Comparison of ENCODE assay signal across 14 cellular contexts in the genomic region with DNA sequence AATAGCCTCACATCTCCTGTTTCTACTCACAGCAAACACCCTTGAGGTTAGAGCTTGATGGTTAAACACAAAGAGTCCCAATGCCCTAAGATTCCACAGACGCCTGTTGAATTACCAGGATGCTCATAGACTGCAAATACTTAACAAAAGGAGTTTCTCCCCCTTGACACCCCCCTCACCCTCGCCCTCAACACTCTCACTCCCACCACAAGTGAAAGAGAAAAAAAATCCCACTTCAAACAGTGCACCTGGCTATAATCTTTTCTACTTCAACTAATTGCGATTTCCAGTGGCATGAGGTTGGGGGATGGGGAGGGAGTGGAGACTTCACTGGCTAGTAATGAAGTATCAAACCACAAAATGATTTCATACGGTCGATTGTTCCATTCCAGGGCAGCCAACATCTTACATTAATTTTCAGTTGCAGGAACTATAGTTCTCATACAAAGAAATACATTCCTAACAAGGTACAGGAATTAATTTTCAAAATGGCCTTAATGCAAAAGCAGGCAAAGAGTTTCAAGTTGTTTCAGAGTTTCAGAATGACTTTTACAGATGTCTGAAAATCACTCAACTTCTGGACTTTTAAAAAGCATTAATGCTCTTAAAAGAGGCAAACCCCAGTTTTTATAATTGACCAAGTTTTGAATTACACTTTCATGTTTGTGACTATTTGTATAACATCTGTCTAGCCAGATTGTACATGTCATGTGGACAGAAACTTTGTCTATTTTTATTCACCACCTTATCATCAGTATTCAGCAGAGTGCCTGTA.
DNase-seq lines count a peak whose midpoint lies in the region; ATAC-seq, FAIRE-seq and TF ChIP-seq lines count a peak whose summit lies in the region.
"Had no signal": no experiment of that assay in that cellular context is flagged by ENCODE, and none has a peak within 500 bp of the region (broad histone marks: within the 10 kb centered on the region; RNA-seq: fewer than 3 reads in every experiment).

No MANE protein-coding gene starts in this region.

- DNase-seq in DMS79 (lab: John Stamatoyannopoulos, UW) (peak; percentile 95), NCI-H524 treated with DMSO at 0.1 percent for 48 hours (lab: John Stamatoyannopoulos, UW) (peak; percentile 73), heart left ventricle (no peak), HepG2 (ENCODE audit: low spot score) (no peak)
- DNase-seq in stimulated activated CD8-positive, alpha-beta memory T cell treated with anti-CD3 and anti-CD28 coated beads, Interleukin-4, amount 100 ng/mL, for 48 hours: no peak
- DNase-seq: activated T-cell treated with anti-CD3 and anti-CD28 coated beads, Interleukin-2, amount 50 U/mL, for 24 hours; effector memory CD4-positive, alpha-beta T cell; Kasumi-1; sigmoid colon; stimulated activated naive CD4-positive, alpha-beta T cell had no signal

- no peak overlapping the region for H2AFZ ChIP-seq in HepG2 (ENCODE audit: low read length)

- FAIRE-seq in HepG2 (lab: Jason Lieb, UNC): no peak

- intact Hi-C loops in heart left ventricle (cut with DNase I) (no loop called here), HepG2 (cut with micrococcal nuclease; ENCODE audit: unreplicated experiment) (no loop called here)

- CTCF ChIA-PET in HepG2 (lab: Yijun Ruan, JAX; ENCODE audit: low intra/inter-chr PET ratio, low total read pairs): no interaction called here

- H3K9me3 ChIP-seq in heart left ventricle (no peaks in the 10 kb centered on the region), HepG2 (ENCODE audit: low read length) (no peaks in the 10 kb centered on the region)
- H3K9me3 ChIP-seq: BLaER1 had no signal

- H3K4me2 ChIP-seq in HepG2 (ENCODE audit: low read depth, low read length): no peak overlapping the region
- H3K4me2 ChIP-seq: BLaER1 had no signal

- TF ChIP-seq EP300 in HepG2 (IDR thresholded peaks at IDR 0.05; ENCODE audit: low read depth in 2 of 2, low read length in 2 of 2) (no peak), HepG2 (CRISPR knock-in tag; IDR thresholded peaks at IDR 0.05; ENCODE audit: borderline replicate concordance) (no peak)

- H3K4me1 ChIP-seq in heart left ventricle: peaks cover 0 to 8% (median 0%) of the 10 kb centered on the region in 12 donors
- no peaks in the 10 kb centered on the region for H3K4me1 ChIP-seq in HepG2 (ENCODE audit: insufficient read depth, low read length)
- H3K4me1 ChIP-seq: BLaER1, sigmoid colon had no signal

- no peak overlapping the region for H3K9ac ChIP-seq in HepG2 (ENCODE audit: insufficient read depth, low read depth, low read length)
- H3K9ac ChIP-seq: BLaER1 had no signal

- H3K27me3 ChIP-seq in heart left ventricle: no peaks in the 10 kb centered on the region
- no peaks in the 10 kb centered on the region for H3K27me3 ChIP-seq in HepG2 (ENCODE audit: control insufficient read depth in 1 of 2, insufficient read depth in 2 of 2, low read length in 2 of 2)
- H3K27me3 ChIP-seq: BLaER1, sigmoid colon had no signal

- H3K36me3 ChIP-seq in heart left ventricle (no peaks in the 10 kb centered on the region), HepG2 (replicated peaks in 1 of 2; ENCODE audit: control insufficient read depth in 1 of 2, insufficient read depth in 2 of 2, low read length in 2 of 2) (no peaks in the 10 kb centered on the region)
- H3K36me3 ChIP-seq: BLaER1, sigmoid colon had no signal

- in situ Hi-C loops in HepG2 (cut with HindIII; ENCODE audit: extremely low pct_ligation_motif_present, low pct_unique_long_range_greater_than_20kb): no loop called here

- 80 to 82% (median 81%) methylated on average over 5 of the region's 5 CpGs for WGBS in heart left ventricle, 4 donors
- WGBS in HepG2 (ENCODE audit: low lambda C conversion rate): 1% methylated on average over 5 of the region's 5 CpGs

- TF ChIP-seq POLR2A in heart left ventricle (IDR thresholded peaks at IDR 0.05) (no peak), HepG2 (IDR thresholded peaks at IDR 0.05; ENCODE audit: insufficient read depth in 1 of 2, low read depth in 2 of 2, low read length in 2 of 2) (no peak)

- TF ChIP-seq CTCF in heart left ventricle (IDR thresholded peaks at IDR 0.05) (no peak), HepG2 (CRISPR knock-in tag; IDR thresholded peaks at IDR 0.05) (no peak)

- BruUV-seq in HepG2 (replicated peaks; lab: Mats Ljungman, UMichigan): no TSS peak

- H4K20me1 ChIP-seq in HepG2 (ENCODE audit: insufficient read depth, low read length): no peaks in the 10 kb centered on the region
- H4K20me1 ChIP-seq: BLaER1 had no signal

- TF ChIP-seq RAD21 in HepG2 (CRISPR knock-in tag; IDR thresholded peaks at IDR 0.05): no peak

- no peaks in the 10 kb centered on the region for H3K79me2 ChIP-seq in HepG2 (ENCODE audit: insufficient read depth, low read length)

- POLR2A ChIA-PET in HepG2 (lab: Yijun Ruan, JAX): no interaction called here

- H3K4me3 ChIP-seq in heart left ventricle (no peak overlapping the region), HepG2 (replicated peaks in 1 of 3; ENCODE audit: insufficient read depth in 1 of 3, low read depth in 2 of 3, low read length in 3 of 3) (no peak overlapping the region)
- H3K4me3 ChIP-seq: BLaER1, sigmoid colon had no signal

- ATAC-seq in GM19455 (IDR thresholded peaks at IDR 0.05; ENCODE audit: unreplicated experiment): peak; percentile 78
- peak; percentile 58 for ATAC-seq in HG03159 (IDR thresholded peaks at IDR 0.05; ENCODE audit: unreplicated experiment)
- no peak for ATAC-seq in GM21786 (IDR thresholded peaks at IDR 0.05; ENCODE audit: unreplicated experiment)
- ATAC-seq in heart left ventricle: no peak
- ATAC-seq in HepG2: no peak

- H3K27ac ChIP-seq in heart left ventricle (no peak overlapping the region), HepG2 (ENCODE audit: extremely low read length, insufficient read depth, low read length) (no peak overlapping the region)
- H3K27ac ChIP-seq: BLaER1, sigmoid colon had no signal

TF ChIP-seq in HepG2, 621 proteins besides CTCF, POLR2A, EP300 and RAD21 (continues in another document):
- TF ChIP-seq GZF1 (CRISPR knock-in tag; IDR thresholded peaks at IDR 0.05): no peak
- TF ChIP-seq, protein P1, sequence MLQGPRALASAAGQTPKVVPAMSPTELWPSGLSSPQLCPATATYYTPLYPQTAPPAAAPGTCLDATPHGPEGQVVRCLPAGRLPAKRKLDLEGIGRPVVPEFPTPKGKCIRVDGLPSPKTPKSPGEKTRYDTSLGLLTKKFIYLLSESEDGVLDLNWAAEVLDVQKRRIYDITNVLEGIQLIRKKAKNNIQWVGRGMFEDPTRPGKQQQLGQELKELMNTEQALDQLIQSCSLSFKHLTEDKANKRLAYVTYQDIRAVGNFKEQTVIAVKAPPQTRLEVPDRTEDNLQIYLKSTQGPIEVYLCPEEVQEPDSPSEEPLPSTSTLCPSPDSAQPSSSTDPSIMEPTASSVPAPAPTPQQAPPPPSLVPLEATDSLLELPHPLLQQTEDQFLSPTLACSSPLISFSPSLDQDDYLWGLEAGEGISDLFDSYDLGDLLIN (CRISPR knock-in tag; IDR thresholded peaks at IDR 0.05; ENCODE audit: borderline replicate concordance): no peak
- TF ChIP-seq, protein P2, sequence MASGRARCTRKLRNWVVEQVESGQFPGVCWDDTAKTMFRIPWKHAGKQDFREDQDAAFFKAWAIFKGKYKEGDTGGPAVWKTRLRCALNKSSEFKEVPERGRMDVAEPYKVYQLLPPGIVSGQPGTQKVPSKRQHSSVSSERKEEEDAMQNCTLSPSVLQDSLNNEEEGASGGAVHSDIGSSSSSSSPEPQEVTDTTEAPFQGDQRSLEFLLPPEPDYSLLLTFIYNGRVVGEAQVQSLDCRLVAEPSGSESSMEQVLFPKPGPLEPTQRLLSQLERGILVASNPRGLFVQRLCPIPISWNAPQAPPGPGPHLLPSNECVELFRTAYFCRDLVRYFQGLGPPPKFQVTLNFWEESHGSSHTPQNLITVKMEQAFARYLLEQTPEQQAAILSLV (CRISPR knock-in tag; IDR thresholded peaks at IDR 0.05; ENCODE audit: borderline replicate concordance): no peak
- TF ChIP-seq MED1 (CRISPR knock-in tag; IDR thresholded peaks at IDR 0.05): no peak
- no peak for TF ChIP-seq ZNF737 (CRISPR knock-in tag; IDR thresholded peaks at IDR 0.05; ENCODE audit: borderline replicate concordance)
- no peak for TF ChIP-seq KLF6 (CRISPR knock-in tag; IDR thresholded peaks at IDR 0.05)
- no peak for TF ChIP-seq AKAP8 (CRISPR knock-in tag; IDR thresholded peaks at IDR 0.05)
- no peak for TF ChIP-seq ZBTB39 (CRISPR knock-in tag; IDR thresholded peaks at IDR 0.05)

Comparison
In these comparisons a context has a peak if more than half of its experiments do, and no peak if none do; other contexts are left out.
1. DNase-seq: peak in DMS79 (single experiment) and NCI-H524 treated with DMSO at 0.1 percent for 48 hours (single experiment); none in heart left ventricle (0 of 5), HepG2 (single experiment) and stimulated activated CD8-positive, alpha-beta memory T cell treated with anti-CD3 and anti-CD28 coated beads, Interleukin-4, amount 100 ng/mL, for 48 hours (single experiment).
2. ATAC-seq: peak in GM19455 (single experiment) and HG03159 (single experiment); none in GM21786 (single experiment), heart left ventricle (0 of 4) and HepG2 (single experiment).